ENCODE assay signal across 8 cellular contexts in genomic region chr3:19022546-19022945, GRCh38.
"Had no signal": no experiment of that assay in that cellular context is flagged by ENCODE, and none has a peak within 500 bp of the region (broad histone marks: within the 10 kb centered on the region; RNA-seq: fewer than 3 reads in every experiment).

No MANE protein-coding gene starts in this region.

- FAIRE-seq: G401.6, GM12878, GM12891, GM12892, GM18507, GM19239 had no signal

- H3K4me3 ChIP-seq: GM12878 had no signal

- DNase-seq: GDM1, GF-D8 had no signal

- ATAC-seq: GM12878 had no signal
